ENCODE assay signal across 24 cellular contexts in genomic region chr4:76234679-76235044, GRCh38. TPM values are rescaled to one million over a fixed set of nuclear protein-coding genes. Genes with fewer than 3 reads are reported as not detected.
DNase-seq lines count a peak whose midpoint lies in the region; ATAC-seq, FAIRE-seq and TF ChIP-seq lines count a peak whose summit lies in the region.
"Had no signal": no experiment of that assay in that cellular context is flagged by ENCODE, and none has a peak within 500 bp of the region (broad histone marks: within the 10 kb centered on the region; RNA-seq: fewer than 3 reads in every experiment).

No MANE protein-coding gene starts in this region.

- ATAC-seq in A549, result no peak
- no peak for ATAC-seq in HG02970 (IDR thresholded peaks at IDR 0.05; ENCODE audit: low FRiP score, unreplicated experiment)

- peak overlapping the region; percentile 27 to 65; a peak in 2 of 6 replicates for H3K27ac ChIP-seq in A549
- H3K27ac ChIP-seq in KMS-11, result peak overlapping the region; percentile 84
- peak overlapping the region; percentile 4 to 40 for H3K27ac ChIP-seq in esophagus (ENCODE audit: low read depth in 2 of 2, low read length in 1 of 2)
- H3K27ac ChIP-seq: BLaER1 treated with 17β-estradiol and CSF1 and Interleukin-3, amounts not matched to agents 10 nM and 100 nM; SJSA1; spleen had no signal

- no peaks in the 10 kb centered on the region; the same call in 2 of the 3 replicates for H3K9me3 ChIP-seq in A549
- no peaks in the 10 kb centered on the region for H3K9me3 ChIP-seq in esophagus (ENCODE audit: control insufficient read depth in 2 of 2, insufficient read depth in 1 of 2, low read depth in 1 of 2, low read length in 1 of 2)
- H3K9me3 ChIP-seq in neuron (ENCODE audit: low read length), result peaks cover 3% of the 10 kb centered on the region
- H3K9me3 ChIP-seq: SJSA1 had no signal

- H3K4me1 ChIP-seq in A549, result peaks cover 5% of the 10 kb centered on the region; the same call in 1 of the 3 replicates
- peaks cover 65% of the 10 kb centered on the region for H3K4me1 ChIP-seq in KMS-11 (ENCODE audit: low read depth, poor library complexity, severe bottlenecking)
- peaks cover 0 to 2% of the 10 kb centered on the region in 2 donors for H3K4me1 ChIP-seq in esophagus (ENCODE audit: control insufficient read depth in 2 of 2, insufficient read depth in 2 of 2, low read length in 1 of 2)
- no peaks in the 10 kb centered on the region for H3K4me1 ChIP-seq in neuron (ENCODE audit: insufficient read depth, low read length)
- H3K4me1 ChIP-seq: BLaER1 treated with 17β-estradiol and CSF1 and Interleukin-3, amounts not matched to agents 10 nM and 100 nM; SJSA1; spleen had no signal

- DNase-seq in A549 (ENCODE audit: low read depth in 1 of 2, low spot score in 1 of 2) (no peak), NCI-H2029 treated with DMSO at 0.1 percent for 48 hours (lab: John Stamatoyannopoulos, UW) (no peak), H4 (ENCODE audit: low spot score) (no peak)
- DNase-seq in activated naive CD4-positive, alpha-beta T cell (lab: John Stamatoyannopoulos, UW), result no peak
- DNase-seq: activated CD8-positive, alpha-beta memory T cell treated with anti-CD3 and anti-CD28 coated beads, Interleukin-2, amount 50 U/mL, for 48 hours; activated effector memory CD4-positive, alpha-beta T cell treated with anti-CD3 and anti-CD28 coated beads, Interleukin-2, amount 50 U/mL, for 16 hours; NCI-H1417 treated with DMSO at 0.1 percent for 48 hours; NK-92 treated with Interleukin-12 subunit alpha and Interleukin-12 subunit beta, amount 100 ng/mL, for 24 hours; occipital lobe; spleen; stimulated activated CD4-positive, alpha-beta T cell treated with anti-CD3 and anti-CD28 coated beads, Interleukin-4, amount 100 ng/mL, for 24 hours; stimulated activated naive CD4-positive, alpha-beta T cell treated with Interleukin-2 at 50 U/mL for 16 hours; T-helper 2 cell had no signal

- H3K4me3 ChIP-seq in A549 (peak overlapping the region; percentile 39; the same call in 2 of the 3 replicates), KMS-11 (IDR thresholded peaks at IDR 0.05; ENCODE audit: insufficient read depth, low read depth, low read length) (no peak overlapping the region), esophagus (ENCODE audit: low read depth in 1 of 2, low read length in 2 of 2) (no peak overlapping the region), neuron (ENCODE audit: low read length) (peak overlapping the region; percentile 61)
- H3K4me3 ChIP-seq: BLaER1 treated with 17β-estradiol and CSF1 and Interleukin-3, amounts not matched to agents 10 nM and 100 nM; lung; SJSA1; spleen had no signal

- TF ChIP-seq RAD21 in A549 (conservative IDR thresholded peaks at IDR 0.05 in 1 of 2, IDR thresholded peaks at IDR 0.05 in 1 of 2), result no peak

- no peak for TF ChIP-seq EP300 in A549 (IDR thresholded peaks at IDR 0.05)

- TF ChIP-seq CTCF in A549 (IDR thresholded peaks at IDR 0.05), result no peak
- no peak for TF ChIP-seq CTCF in KMS-11 (conservative IDR thresholded peaks at IDR 0.05; ENCODE audit: low read depth, low read length)

- CTCF ChIA-PET in A549 (lab: Yijun Ruan, JAX), result interaction anchor here (1.2 kb wide), 1 partner anchor 10 kb away, joined by 3 read pairs; no protein-coding TSS in a partner anchor

- H3K9ac ChIP-seq in KMS-11, result no peak overlapping the region; the same call in 1 of the 2 replicates
- H3K9ac ChIP-seq: BLaER1 treated with 17β-estradiol and CSF1 and Interleukin-3, amounts not matched to agents 10 nM and 100 nM had no signal

- no peaks in the 10 kb centered on the region for H4K20me1 ChIP-seq in KMS-11 (ENCODE audit: insufficient read depth)
- H4K20me1 ChIP-seq: BLaER1 treated with 17β-estradiol and CSF1 and Interleukin-3, amounts not matched to agents 10 nM and 100 nM had no signal

- H2AFZ ChIP-seq in KMS-11 (ENCODE audit: low read depth) (peak overlapping the region; percentile 64; the same call in 1 of the 2 replicates), neuron (ENCODE audit: low read depth, low read length) (peak overlapping the region; percentile 88)

- no peak for FAIRE-seq in A549 (lab: Jason Lieb, UNC)
- FAIRE-seq: bronchial epithelial cell, islet of Langerhans had no signal

- H3K36me3 ChIP-seq in KMS-11 (ENCODE audit: insufficient read depth), result no peaks in the 10 kb centered on the region
- H3K36me3 ChIP-seq in esophagus (ENCODE audit: control insufficient read depth in 2 of 2, insufficient read depth in 2 of 2, low read length in 1 of 2), result no peaks in the 10 kb centered on the region
- no peaks in the 10 kb centered on the region for H3K36me3 ChIP-seq in neuron (ENCODE audit: insufficient read depth, low read length)
- H3K36me3 ChIP-seq: BLaER1 treated with 17β-estradiol and CSF1 and Interleukin-3, amounts not matched to agents 10 nM and 100 nM; SJSA1; spleen; upper lobe of left lung had no signal

- 81% methylated on average over 5 of the region's 5 CpGs for WGBS in A549 (ENCODE audit: missing lambda C conversion rate)
- 87 to 90% methylated on average over 5 of the region's 5 CpGs for WGBS in esophagus, 2 donors

- H3K79me2 ChIP-seq in KMS-11 (ENCODE audit: insufficient read depth, low read depth), result no peaks in the 10 kb centered on the region

- TF ChIP-seq POLR2A in A549 (IDR thresholded peaks at IDR 0.05; ENCODE audit: low read length), result no peak

- no peaks in the 10 kb centered on the region for H3K27me3 ChIP-seq in KMS-11 (ENCODE audit: insufficient read depth, low read depth)
- no peaks in the 10 kb centered on the region for H3K27me3 ChIP-seq in esophagus (ENCODE audit: control insufficient read depth in 1 of 2, insufficient read depth in 2 of 2, low read length in 2 of 2)
- H3K27me3 ChIP-seq in neuron (ENCODE audit: insufficient read depth, low read length), result no peaks in the 10 kb centered on the region
- H3K27me3 ChIP-seq: BLaER1 treated with 17β-estradiol and CSF1 and Interleukin-3, amounts not matched to agents 10 nM and 100 nM; SJSA1; spleen; upper lobe of left lung had no signal

- POLR2A ChIA-PET in A549 (lab: Yijun Ruan, JAX), result no interaction called here

- H3K4me2 ChIP-seq in A549 (peak overlapping the region; percentile 29; the same call in 2 of the 3 replicates), KMS-11 (peak overlapping the region; percentile 99)
- H3K4me2 ChIP-seq: BLaER1 treated with 17β-estradiol and CSF1 and Interleukin-3, amounts not matched to agents 10 nM and 100 nM had no signal

TF ChIP-seq in A549, 52 proteins besides CTCF, POLR2A, EP300 and RAD21:
- TF ChIP-seq FOSL2 (IDR thresholded peaks at IDR 0.05), result no peak
- TF ChIP-seq FOSL2 (CRISPR knock-in tag; IDR thresholded peaks at IDR 0.05), result no peak
- TF ChIP-seq TFCP2L1 (CRISPR knock-in tag; IDR thresholded peaks at IDR 0.05), result no peak
- TF ChIP-seq, protein P1, sequence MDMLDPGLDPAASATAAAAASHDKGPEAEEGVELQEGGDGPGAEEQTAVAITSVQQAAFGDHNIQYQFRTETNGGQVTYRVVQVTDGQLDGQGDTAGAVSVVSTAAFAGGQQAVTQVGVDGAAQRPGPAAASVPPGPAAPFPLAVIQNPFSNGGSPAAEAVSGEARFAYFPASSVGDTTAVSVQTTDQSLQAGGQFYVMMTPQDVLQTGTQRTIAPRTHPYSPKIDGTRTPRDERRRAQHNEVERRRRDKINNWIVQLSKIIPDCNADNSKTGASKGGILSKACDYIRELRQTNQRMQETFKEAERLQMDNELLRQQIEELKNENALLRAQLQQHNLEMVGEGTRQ (IDR thresholded peaks at IDR 0.05), result no peak

RNA-seq across cellular contexts. Expression of gene FAM47E, which starts 16.9 kb away (rescaled TPM):
- polyA plus RNA-seq in A549 (2011; rRNA removed) (0.65 and 0.85 TPM in 2 replicates), A549 (2017; fragmentation: RNase III; extraction: RNeasy Plus Mini Kit Qiagen cat#74134 plus additional on column Dnase treatment) (0.08 to 0.26 TPM (median 0.23 TPM) in 3 replicates), esophagus (under 1 TPM; 0.47 to 0.71 TPM)
- polyA plus RNA-seq in A549 (2012; cell fraction: cytosol; rRNA removed), result 0.10 and 0.20 TPM in 2 replicates
- 0.02 TPM in 1 of 2 replicates, not detected in the other for polyA plus RNA-seq in A549 (2012; cell fraction: nucleus; rRNA removed)
- polyA minus RNA-seq in A549 (2011; rRNA and poly(A)+ RNA removed), result 0.08 and 0.19 TPM in 2 replicates
- total RNA-seq in H4 (2014; rRNA removed; shearing (Covaris generic)), result 3.9 and 4.9 TPM in 2 replicates
- total RNA-seq: M059J, SJSA1 had no signal

RNA-seq across cellular contexts. Expression of gene SCARB2, which starts 21.0 kb away (rescaled TPM):
- 65.4 and 73.4 TPM in 2 replicates for polyA plus RNA-seq in A549 (2011; rRNA removed)
- polyA plus RNA-seq in A549 (2012; cell fraction: cytosol; rRNA removed), result 14.4 and 15.0 TPM in 2 replicates
- polyA plus RNA-seq in A549 (2012; cell fraction: nucleus; rRNA removed), result 11.6 and 16.1 TPM in 2 replicates
- 44.3 to 48.8 TPM (median 47.2 TPM) in 3 replicates for polyA plus RNA-seq in A549 (2017; fragmentation: RNase III; extraction: RNeasy Plus Mini Kit Qiagen cat#74134 plus additional on column Dnase treatment)
- 65.3 and 65.8 TPM in 2 replicates for polyA minus RNA-seq in A549 (2011; rRNA and poly(A)+ RNA removed)
- 10 to 100 TPM; 21.7 to 26.3 TPM for polyA plus RNA-seq in esophagus
- 88.5 and 101 TPM in 2 replicates for total RNA-seq in H4 (2014; rRNA removed; shearing (Covaris generic))

Comparison
In these comparisons a context has a peak if more than half of its experiments do, and no peak if none do; other contexts are left out.
1. H3K27ac ChIP-seq: peak in every context shown above with its lines; median percentile 84 in KMS-11; 46 in A549; 22 in esophagus.
2. H3K4me3 ChIP-seq: peak in A549 (single experiment) and neuron (single experiment); none in KMS-11 (single experiment) and esophagus (0 of 2).